Comparison of ENCODE assay signal across 19 cellular contexts in the genomic region with DNA sequence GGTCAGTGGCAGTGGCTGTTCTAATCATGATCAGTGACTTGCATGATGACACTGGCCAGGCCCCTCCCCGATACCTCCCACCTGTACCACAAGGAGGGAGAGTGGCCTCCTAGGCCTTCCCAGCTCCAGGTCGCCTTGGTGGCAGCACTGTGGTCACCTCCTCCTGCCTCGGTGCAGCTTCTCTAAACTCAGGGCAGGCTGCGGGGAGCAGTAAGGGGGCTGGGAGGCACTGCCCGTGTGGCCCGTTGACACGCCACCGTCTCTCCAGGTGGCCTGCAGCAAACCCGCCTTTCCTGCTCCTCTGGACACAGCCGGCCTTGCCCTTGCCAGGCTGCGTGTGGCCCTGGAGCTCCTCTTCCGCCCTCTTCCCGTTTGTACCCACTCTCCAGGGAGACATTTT.
DNase-seq lines count a peak whose midpoint lies in the region; ATAC-seq, FAIRE-seq and TF ChIP-seq lines count a peak whose summit lies in the region.
"Had no signal": no experiment of that assay in that cellular context is flagged by ENCODE, and none has a peak within 500 bp of the region (broad histone marks: within the 10 kb centered on the region; RNA-seq: fewer than 3 reads in every experiment).

No MANE protein-coding gene starts in this region.

- no peaks in the 10 kb centered on the region for H3K79me2 ChIP-seq in HepG2 (ENCODE audit: insufficient read depth, low read length)

- in situ Hi-C loops in HepG2 (cut with HindIII; ENCODE audit: extremely low pct_ligation_motif_present, low pct_unique_long_range_greater_than_20kb): no loop called here

- CTCF ChIA-PET in HepG2 (lab: Yijun Ruan, JAX; ENCODE audit: low intra/inter-chr PET ratio, low total read pairs): no interaction called here

- H3K9me3 ChIP-seq in HepG2 (ENCODE audit: low read length) (no peaks in the 10 kb centered on the region), suprapubic skin (no peaks in the 10 kb centered on the region), MG63 (no peaks in the 10 kb centered on the region)
- H3K9me3 ChIP-seq: pancreas, SK-N-SH had no signal

- no peak overlapping the region for H2AFZ ChIP-seq in HepG2 (ENCODE audit: low read length)

- H3K27ac Mint-ChIP-seq in central memory CD8-positive, alpha-beta T cell (ENCODE audit: low read depth): peak overlapping the region; percentile 95

- TF ChIP-seq POLR2A in HepG2 (IDR thresholded peaks at IDR 0.05; ENCODE audit: insufficient read depth in 1 of 2, low read depth in 2 of 2, low read length in 2 of 2): no peak
- TF ChIP-seq POLR2A in suprapubic skin (IDR thresholded peaks at IDR 0.05): no peak

- no peak for FAIRE-seq in HepG2 (lab: Jason Lieb, UNC)
- FAIRE-seq: pancreas, small intestine had no signal

- intact Hi-C loops in HepG2 (cut with micrococcal nuclease; ENCODE audit: unreplicated experiment): no loop called here

- H3K4me3 ChIP-seq in HepG2 (replicated peaks in 1 of 3; ENCODE audit: insufficient read depth in 1 of 3, low read depth in 2 of 3, low read length in 3 of 3) (no peak overlapping the region), suprapubic skin (no peak overlapping the region), MG63 (no peak overlapping the region)

- TF ChIP-seq EP300 in HepG2 (IDR thresholded peaks at IDR 0.05; ENCODE audit: low read depth in 2 of 2, low read length in 2 of 2): no peak
- no peak for TF ChIP-seq EP300 in HepG2 (CRISPR knock-in tag; IDR thresholded peaks at IDR 0.05; ENCODE audit: borderline replicate concordance)
- no peak for TF ChIP-seq EP300 in suprapubic skin (IDR thresholded peaks at IDR 0.05)

- no peaks in the 10 kb centered on the region for H3K36me3 ChIP-seq in HepG2 (replicated peaks in 1 of 2; ENCODE audit: control insufficient read depth in 1 of 2, insufficient read depth in 2 of 2, low read length in 2 of 2)
- no peaks in the 10 kb centered on the region for H3K36me3 ChIP-seq in suprapubic skin
- no peaks in the 10 kb centered on the region for H3K36me3 ChIP-seq in MG63
- H3K36me3 ChIP-seq: pancreas had no signal

- no peaks in the 10 kb centered on the region for H3K27me3 ChIP-seq in HepG2 (ENCODE audit: control insufficient read depth in 1 of 2, insufficient read depth in 2 of 2, low read length in 2 of 2)
- H3K27me3 ChIP-seq in suprapubic skin: no peaks in the 10 kb centered on the region
- no peaks in the 10 kb centered on the region for H3K27me3 ChIP-seq in MG63
- H3K27me3 ChIP-seq: dorsolateral prefrontal cortex, pancreas had no signal

- no peaks in the 10 kb centered on the region for H4K20me1 ChIP-seq in HepG2 (ENCODE audit: insufficient read depth, low read length)

- H3K4me2 ChIP-seq in HepG2 (ENCODE audit: low read depth, low read length): no peak overlapping the region
- H3K4me2 ChIP-seq: SK-N-SH had no signal

- H3K4me1 Mint-ChIP-seq in central memory CD8-positive, alpha-beta T cell: peaks cover 14% of the 10 kb centered on the region

- TF ChIP-seq RAD21 in HepG2 (CRISPR knock-in tag; IDR thresholded peaks at IDR 0.05): no peak

- no peaks in the 10 kb centered on the region for H3K27me3 Mint-ChIP-seq in central memory CD8-positive, alpha-beta T cell
- H3K27me3 Mint-ChIP-seq: brain; CD8-positive, alpha-beta memory T cell had no signal

- H3K4me1 ChIP-seq in HepG2 (ENCODE audit: insufficient read depth, low read length) (peaks cover 7% of the 10 kb centered on the region; the same call in 1 of the 2 replicates), suprapubic skin (no peaks in the 10 kb centered on the region)
- H3K4me1 ChIP-seq: pancreas had no signal

- peaks cover 2% of the 10 kb centered on the region for H3K36me3 Mint-ChIP-seq in central memory CD8-positive, alpha-beta T cell (ENCODE audit: insufficient read depth)
- H3K36me3 Mint-ChIP-seq: brain; CD8-positive, alpha-beta memory T cell had no signal

- ATAC-seq in central memory CD8-positive, alpha-beta T cell (replicated peaks; ENCODE audit: extremely low read depth, poor library complexity, severe bottlenecking): no peak
- ATAC-seq in HepG2: peak; percentile 40; the same call in 2 of the 3 replicates
- ATAC-seq in HG03095 (IDR thresholded peaks at IDR 0.05; ENCODE audit: unreplicated experiment): no peak

- WGBS in HepG2 (ENCODE audit: low lambda C conversion rate): 96% methylated on average over 12 of the region's 13 CpGs
- 78% methylated on average over 9 of the region's 13 CpGs for WGBS in suprapubic skin

- H3K27ac ChIP-seq in HepG2 (ENCODE audit: extremely low read length, insufficient read depth, low read length): no peak overlapping the region
- no peak overlapping the region for H3K27ac ChIP-seq in suprapubic skin
- H3K27ac ChIP-seq: 22Rv1, pancreas had no signal

- H3K9ac ChIP-seq in HepG2 (ENCODE audit: insufficient read depth, low read depth, low read length): no peak overlapping the region
- H3K9ac ChIP-seq: SK-N-SH had no signal

- H3K9me3 Mint-ChIP-seq in central memory CD8-positive, alpha-beta T cell: no peaks in the 10 kb centered on the region

- DNase-seq in activated CD4-positive, CD25-positive, alpha-beta regulatory T cell treated with anti-CD3 and anti-CD28 coated beads, Interleukin-2, amount 50 U/mL, for 72 hours: peak; percentile 28
- DNase-seq in activated CD4-positive, CD25-positive, alpha-beta regulatory T cell (lab: John Stamatoyannopoulos, UW): no peak
- no peak for DNase-seq in central memory CD8-positive, alpha-beta T cell (ENCODE audit: low spot score in 2 of 2)
- DNase-seq in HepG2 (ENCODE audit: low spot score) (no peak), suprapubic skin (ENCODE audit: low spot score in 2 of 2) (peak; percentile 52 to 70), NCI-H2196 (lab: John Stamatoyannopoulos, UW; ENCODE audit: unreplicated experiment) (no peak), MG63 (no peak)
- DNase-seq: activated effector memory CD4-positive, alpha-beta T cell treated with Interleukin-2 at 50 U/mL for 16 hours; NCI-H1694 treated with DMSO at 0.1 percent for 48 hours; NCI-H524 treated with DMSO at 0.1 percent for 48 hours; SK-N-SH; small intestine; stimulated activated naive CD4-positive, alpha-beta T cell had no signal

- POLR2A ChIA-PET in HepG2 (lab: Yijun Ruan, JAX): no interaction called here

- BruUV-seq in HepG2 (replicated peaks; lab: Mats Ljungman, UMichigan): no TSS peak

- H3K4me3 Mint-ChIP-seq in central memory CD8-positive, alpha-beta T cell: no peak overlapping the region

- TF ChIP-seq CTCF in HepG2 (CRISPR knock-in tag; IDR thresholded peaks at IDR 0.05) (no peak), suprapubic skin (IDR thresholded peaks at IDR 0.05) (no peak)

TF ChIP-seq in HepG2, 621 proteins besides CTCF, POLR2A, EP300 and RAD21:
- TF ChIP-seq UBTF (CRISPR knock-in tag; IDR thresholded peaks at IDR 0.05) (no peak), ZNF660 (CRISPR knock-in tag; IDR thresholded peaks at IDR 0.05; ENCODE audit: borderline replicate concordance, low read depth) (no peak), MIXL1 (CRISPR knock-in tag; IDR thresholded peaks at IDR 0.05) (no peak), HOXA7 (CRISPR knock-in tag; IDR thresholded peaks at IDR 0.05) (no peak), FOXP1 (IDR thresholded peaks at IDR 0.05) (no peak), FOXP1 (CRISPR knock-in tag; IDR thresholded peaks at IDR 0.05) (no peak), PITX1 (CRISPR knock-in tag; IDR thresholded peaks at IDR 0.05) (no peak)

Comparison
In these comparisons a context has a peak if more than half of its experiments do, and no peak if none do; other contexts are left out.
1. DNase-seq: peak in activated CD4-positive, CD25-positive, alpha-beta regulatory T cell treated with anti-CD3 and anti-CD28 coated beads, Interleukin-2, amount 50 U/mL, for 72 hours (single experiment) and suprapubic skin (2 of 2); none in activated CD4-positive, CD25-positive, alpha-beta regulatory T cell (0 of 4), central memory CD8-positive, alpha-beta T cell (0 of 2), HepG2 (single experiment), NCI-H2196 (single experiment) and MG63 (single experiment).